20 cellular contexts compared by ENCODE assay signal in genomic region chr15:85427286-85428028, GRCh38.
"Had no signal": no experiment of that assay in that cellular context is flagged by ENCODE, and none has a peak within 500 bp of the region (broad histone marks: within the 10 kb centered on the region; RNA-seq: fewer than 3 reads in every experiment).

No MANE protein-coding gene starts in this region.

- H3K36me3 ChIP-seq: heart left ventricle, neural progenitor cell, spleen, tibial nerve had no signal

- ATAC-seq: esophagus mucosa; heart left ventricle; left ventricle myocardium superior; natural killer cell; psoas muscle; sciatic nerve; stimulated activated memory B cell treated with anti-CD40 and anti-IgM and Interleukin-4, amounts not matched to agents 10 μg/mL and 1 μg/mL and 100 μg/mL, for 72 hours; stimulated activated naive CD8-positive, alpha-beta T cell treated with anti-CD3 and anti-CD28 coated beads, Interleukin-15, amount 100 ng/mL, for 72 hours had no signal

- H3K4me3 Mint-ChIP-seq: natural killer cell; neural progenitor cell; stimulated activated memory B cell treated with anti-CD40 and anti-IgM and Interleukin-4, amounts not matched to agents 10 μg/mL and 1 μg/mL and 100 μg/mL, for 72 hours; stimulated activated naive CD8-positive, alpha-beta T cell treated with anti-CD3 and anti-CD28 coated beads, Interleukin-15, amount 100 ng/mL, for 72 hours had no signal

- H3K4me1 Mint-ChIP-seq: neural progenitor cell had no signal

- H3K27ac Mint-ChIP-seq: natural killer cell; neural progenitor cell; stimulated activated memory B cell treated with anti-CD40 and anti-IgM and Interleukin-4, amounts not matched to agents 10 μg/mL and 1 μg/mL and 100 μg/mL, for 72 hours had no signal

- DNase-seq: central memory CD4-positive, alpha-beta T cell; effector memory CD4-positive, alpha-beta T cell; heart left ventricle; hypothalamus; left ventricle myocardium superior; natural killer cell; occipital lobe; spleen; stimulated activated CD4-positive, alpha-beta T cell treated with anti-CD3 and anti-CD28 coated beads, Interleukin-15, amount 100 ng/mL, for 24 hours; stimulated activated CD4-positive, alpha-beta T cell treated with anti-CD3 and anti-CD28 coated beads, Interleukin-1b, Interleukin-23, amount 100 ng/mL, for 48 hours; stimulated activated CD4-positive, alpha-beta T cell treated with anti-CD3 and anti-CD28 coated beads, Interleukin-4, amount 100 ng/mL, for 24 hours; stimulated activated naive CD8-positive, alpha-beta T cell treated with anti-CD3 and anti-CD28 coated beads, Interleukin-15, amount 100 ng/mL, for 72 hours; testis had no signal

- H3K27me3 Mint-ChIP-seq: stimulated activated memory B cell treated with anti-CD40 and anti-IgM and Interleukin-4, amounts not matched to agents 10 μg/mL and 1 μg/mL and 100 μg/mL, for 72 hours; stimulated activated naive CD8-positive, alpha-beta T cell treated with anti-CD3 and anti-CD28 coated beads, Interleukin-15, amount 100 ng/mL, for 72 hours had no signal

- H3K36me3 Mint-ChIP-seq: natural killer cell had no signal

- H3K9me3 Mint-ChIP-seq: natural killer cell; stimulated activated memory B cell treated with anti-CD40 and anti-IgM and Interleukin-4, amounts not matched to agents 10 μg/mL and 1 μg/mL and 100 μg/mL, for 72 hours; stimulated activated naive CD8-positive, alpha-beta T cell treated with anti-CD3 and anti-CD28 coated beads, Interleukin-15, amount 100 ng/mL, for 72 hours had no signal

- H3K27me3 ChIP-seq: heart left ventricle, neural progenitor cell, spleen, testis, tibial nerve had no signal

- H3K27ac ChIP-seq: heart left ventricle, neural progenitor cell, parathyroid adenoma, psoas muscle, spleen, testis, tibial nerve had no signal

- H3K4me1 ChIP-seq: parathyroid adenoma, testis had no signal

- H3K4me3 ChIP-seq: heart left ventricle, neural progenitor cell, psoas muscle, spleen, testis, tibial nerve had no signal

- H3K9me3 ChIP-seq: heart left ventricle, psoas muscle, spleen, testis, tibial nerve had no signal
